ENCODE assay signal across 10 cellular contexts in the genomic region with DNA sequence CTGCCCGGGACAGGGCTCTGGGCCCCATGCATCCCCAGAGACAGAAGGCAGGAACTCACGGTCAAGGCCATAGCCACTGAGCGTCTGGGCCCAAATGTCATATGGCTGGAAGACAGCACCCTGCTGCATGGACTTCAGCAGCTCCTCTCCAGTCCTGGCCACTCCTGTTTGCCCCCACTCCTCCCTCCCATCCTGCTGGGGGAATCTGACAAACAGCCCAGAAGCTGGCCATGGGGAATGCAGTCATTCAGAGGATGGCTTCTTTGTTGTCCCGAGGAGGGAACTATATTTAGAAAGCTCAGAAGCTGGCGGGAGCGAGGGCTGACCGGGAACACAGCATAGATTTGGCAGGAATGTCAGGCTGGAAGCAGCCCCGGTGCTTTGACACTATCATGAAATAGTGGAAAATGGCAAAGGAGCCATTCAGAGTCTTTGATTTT. TPM values are rescaled to one million over a fixed set of nuclear protein-coding genes. Genes with fewer than 3 reads are reported as not detected.
DNase-seq lines count a peak whose midpoint lies in the region; ATAC-seq and TF ChIP-seq lines count a peak whose summit lies in the region.
"Had no signal": no experiment of that assay in that cellular context is flagged by ENCODE, and none has a peak within 500 bp of the region (broad histone marks: within the 10 kb centered on the region; RNA-seq: fewer than 3 reads in every experiment).

No MANE protein-coding gene starts in this region.

- BruUV-seq in IMR-90 (replicated peaks; lab: Mats Ljungman, UMichigan) = no TSS peak

- H3K27ac ChIP-seq in IMR-90 (ENCODE audit: insufficient read depth, low read length) = peak overlapping the region; percentile 21
- H3K27ac ChIP-seq in stomach smooth muscle (ENCODE audit: low read length) = peak overlapping the region; percentile 69

- peak overlapping the region; percentile 81 for H2AK9ac ChIP-seq in IMR-90 (replicated peaks; ENCODE audit: low read depth, low read length, poor library complexity)

- H2AFZ ChIP-seq in IMR-90 (replicated peaks; ENCODE audit: low read length, poor library complexity) = peak overlapping the region; percentile 45

- H3K4me1 ChIP-seq in IMR-90 (ENCODE audit: control insufficient read depth, insufficient read depth, low read length) (peaks cover 45% of the 10 kb centered on the region), stomach smooth muscle (ENCODE audit: control insufficient read depth, insufficient read depth, low read length) (peaks cover 76% of the 10 kb centered on the region)

- H2BK120ac ChIP-seq in IMR-90 (ENCODE audit: low read depth, low read length) = peak overlapping the region; percentile 83

- no peaks in the 10 kb centered on the region for H3K9me3 ChIP-seq in IMR-90 (ENCODE audit: control insufficient read depth, insufficient read depth, low read length)
- H3K9me3 ChIP-seq in stomach smooth muscle (ENCODE audit: control insufficient read depth in 2 of 2, low read length in 2 of 2) = no peaks in the 10 kb centered on the region

- peak overlapping the region; percentile 89; the same call in 1 of the 2 replicates for H3K56ac ChIP-seq in IMR-90 (ENCODE audit: extremely low read depth, insufficient read depth, low read length)

- peak overlapping the region; percentile 85 for H2AK5ac ChIP-seq in IMR-90 (ENCODE audit: low read depth, low read length)

- H2BK5ac ChIP-seq in IMR-90 (ENCODE audit: low read depth, low read length, poor library complexity, severe bottlenecking) = peak overlapping the region; percentile 29

- H4K5ac ChIP-seq in IMR-90 (ENCODE audit: low read depth, low read length) = no peak overlapping the region

- H3K27me3 ChIP-seq in IMR-90 (ENCODE audit: control insufficient read depth, insufficient read depth, low read length) = no peaks in the 10 kb centered on the region
- no peaks in the 10 kb centered on the region for H3K27me3 ChIP-seq in stomach smooth muscle (ENCODE audit: control insufficient read depth in 1 of 2, insufficient read depth in 2 of 2, low read length in 2 of 2)

- peak overlapping the region; percentile 30; the same call in 1 of the 3 replicates for H2BK15ac ChIP-seq in IMR-90 (ENCODE audit: low read depth, low read length)

- dilution Hi-C loops in IMR-90 (cut with HindIII; ENCODE audit: low sequenced_read_pairs, unreplicated experiment) = no loop called here

- peak overlapping the region; percentile 73 for H3K4ac ChIP-seq in IMR-90 (ENCODE audit: low read depth, low read length)

- peaks cover 52 to 89% of the 10 kb centered on the region in 2 experiments for H3K79me1 ChIP-seq in IMR-90 (ENCODE audit: low read depth in 1 of 2, low read length in 2 of 2)

- H3K36me3 ChIP-seq in IMR-90 (ENCODE audit: control insufficient read depth, insufficient read depth, low read length) = peaks cover 11% of the 10 kb centered on the region
- H3K36me3 ChIP-seq in stomach smooth muscle (ENCODE audit: control insufficient read depth in 2 of 2, insufficient read depth in 2 of 2, low read length in 2 of 2) = peaks cover 0 to 2% of the 10 kb centered on the region in 2 donors

- no peak for TF ChIP-seq POLR2A in IMR-90 (IDR thresholded peaks at IDR 0.05; ENCODE audit: low read depth, low read length)

- no peak for TF ChIP-seq CTCF in IMR-90 (conservative IDR thresholded peaks at IDR 0.05; ENCODE audit: low read depth, low read length)

- H3K4me3 ChIP-seq in IMR-90 (ENCODE audit: insufficient read depth, low read depth, low read length) (no peak overlapping the region), stomach smooth muscle (ENCODE audit: low read length in 2 of 2) (peak overlapping the region in 1 of 2 donors; percentile 40)

- H2BK20ac ChIP-seq in IMR-90 (ENCODE audit: low read depth, low read length) = peak overlapping the region; percentile 85

- peak overlapping the region; percentile 75 for H3K23ac ChIP-seq in IMR-90 (ENCODE audit: low read depth, low read length)

- H3K9me1 ChIP-seq in IMR-90 (ENCODE audit: insufficient read depth, low read length) = peaks cover 50% of the 10 kb centered on the region

- DNase-seq in IMR-90 = peak; percentile 72
- peak; percentile 42 for DNase-seq in epidermal melanocyte (ENCODE audit: insufficient read length, low spot score)
- peak; percentile 95 for DNase-seq in medulla oblongata (ENCODE audit: extremely low spot score)
- no peak for DNase-seq in NCI-H524 (lab: John Stamatoyannopoulos, UW)
- no peak for DNase-seq in DMS79 treated with DMSO at 0.1 percent for 48 hours (lab: John Stamatoyannopoulos, UW)
- no peak for DNase-seq in glomerular visceral epithelial cell (ENCODE audit: extremely low spot score)
- DNase-seq: OCI-M1; stimulated activated CD4-positive, alpha-beta T cell treated with anti-CD3 and anti-CD28 coated beads, Interleukin-15, amount 100 ng/mL, for 24 hours had no signal

- in situ Hi-C loops in IMR-90 (cut with MboI; ENCODE audit: low sequenced_read_pairs) = no loop called here

- WGBS in IMR-90 (ENCODE audit: extremely low coverage in 2 of 2, insufficient read length in 1 of 2), 2 experiments = 4% methylated on average over 5 of the region's 8 CpGs; no CpG with 5 or more reads in 1 of the 2 experiments

- no peak for TF ChIP-seq RAD21 in IMR-90 (IDR thresholded peaks at IDR 0.05; ENCODE audit: low read length)

- CTCF ChIA-PET in IMR-90 (lab: Yijun Ruan, JAX) = interaction anchor here (0.5 kb wide), 1 partner anchor 81 kb away, joined by 6 read pairs; no protein-coding TSS in a partner anchor

- H3K18ac ChIP-seq in IMR-90 (ENCODE audit: low read depth, low read length) = peak overlapping the region; percentile 9; the same call in 1 of the 2 replicates

- intact Hi-C loops in IMR-90 (cut with micrococcal nuclease) = no loop called here

- POLR2A ChIA-PET in IMR-90 (lab: Charles Lee; ENCODE audit: unreplicated experiment) = no interaction called here

- no peak overlapping the region; the same call in 1 of the 2 replicates for H3K9ac ChIP-seq in IMR-90 (ENCODE audit: low read depth, low read length)
- H3K9ac ChIP-seq in stomach smooth muscle (ENCODE audit: low read length in 2 of 2) = peak overlapping the region; percentile 8 to 21

- peak; percentile 38 for ATAC-seq in IMR-90 (ENCODE audit: low read depth)
- ATAC-seq in GM21717 (IDR thresholded peaks at IDR 0.05; ENCODE audit: unreplicated experiment) = no peak

- H4K8ac ChIP-seq in IMR-90 (ENCODE audit: low read depth in 2 of 2, low read length in 2 of 2) = peak overlapping the region; percentile 43 to 56; a peak in 3 of 4 replicates

- peak overlapping the region; percentile 80 for H4K91ac ChIP-seq in IMR-90 (ENCODE audit: insufficient read depth, low read depth, low read length)

- 0 out of 2 replicates have a peak overlapping the region, but pooled peaks have one; percentile 4 for H3K4me2 ChIP-seq in IMR-90 (ENCODE audit: low read depth, low read length)

- peaks cover 13% of the 10 kb centered on the region; the same call in 1 of the 2 replicates for H4K20me1 ChIP-seq in IMR-90 (ENCODE audit: insufficient read depth, low read length)

- H3K14ac ChIP-seq in IMR-90 (replicated peaks; ENCODE audit: low read depth, low read length) = peak overlapping the region; percentile 91

TF ChIP-seq in IMR-90, 13 proteins besides CTCF, POLR2A, EP300 and RAD21:
- TF ChIP-seq MAZ (IDR thresholded peaks at IDR 0.05; ENCODE audit: borderline replicate concordance, low read depth, low read length) (peak; percentile 81), FOS (IDR thresholded peaks at IDR 0.05; ENCODE audit: low read depth, low read length) (no peak)

RNA-seq across cellular contexts. Expression of gene DKK3, which starts 35.0 kb away (rescaled TPM):
- 348 and 453 TPM in 2 replicates for total RNA-seq in IMR-90 (2012; rRNA removed)
- 838 and 964 TPM in 2 replicates for polyA plus RNA-seq in IMR-90 (2012; rRNA removed)
- polyA plus RNA-seq in IMR-90 (2012; cell fraction: cytosol; rRNA removed) = 812 and 1,206 TPM in 2 replicates
- 383 and 412 TPM in 2 replicates for polyA plus RNA-seq in IMR-90 (2012; cell fraction: nucleus; rRNA removed; ENCODE audit: low replicate concordance)

Comparison
In these comparisons a context has a peak if more than half of its experiments do, and no peak if none do; other contexts are left out.
1. DNase-seq: peak in IMR-90 (single experiment), epidermal melanocyte (single experiment) and medulla oblongata (single experiment); none in NCI-H524 (0 of 2), DMS79 treated with DMSO at 0.1 percent for 48 hours (single experiment) and glomerular visceral epithelial cell (single experiment).